Comparison of ENCODE assay signal across 38 cellular contexts in genomic region chr2:228867406-228867805, GRCh38.
"Had no signal": no experiment of that assay in that cellular context is flagged by ENCODE, and none has a peak within 500 bp of the region (broad histone marks: within the 10 kb centered on the region; RNA-seq: fewer than 3 reads in every experiment).

No MANE protein-coding gene starts in this region.

- H3K4me3 Mint-ChIP-seq: activated naive CD4-positive, alpha-beta T cell treated with anti-CD3 and anti-CD28 coated beads for 36 hours; activated naive CD4-positive, alpha-beta T cell treated with anti-CD3 and anti-CD28 coated beads, Interleukin-2, amount 10 ng/mL, durations not matched to agents 7 days and 5 days; activated naive CD4-positive, alpha-beta T cell treated with anti-CD3 and anti-CD28 coated beads, Interleukin-2, amount 50 U/mL, for 24 hours; activated naive CD8-positive, alpha-beta T cell; activated naive CD8-positive, alpha-beta T cell treated with anti-CD3 and anti-CD28 coated beads for 36 hours; activated naive CD8-positive, alpha-beta T cell treated with anti-CD3 and anti-CD28 coated beads, Interleukin-2, amount 10 ng/mL, durations not matched to agents 7 days and 5 days; activated naive CD8-positive, alpha-beta T cell treated with anti-CD3 and anti-CD28 coated beads, Interleukin-2, amount 50 U/mL, for 24 hours; activated T-cell treated with anti-CD3 and anti-CD28 coated beads, Interleukin-2, amount 50 U/mL, for 24 hours; activated T-cell treated with anti-CD3 and anti-CD28 coated beads, Interleukin-2, amount 50 U/mL, for 4 hours; activated T-cell treated with anti-CD3 and anti-CD28 coated beads, Interleukin-2, amount 50 U/mL, for 72 hours; activated T-helper 1 cell treated with anti-CD3 and anti-CD28 coated beads, Interleukin-12 subunit alpha, Interleukin-12 subunit beta, Interleukin-2, Interleukin-4 antibody, amounts not matched to agents 30 ng/mL and 10 ng/mL and 1 ng/mL, durations not matched to agents 14 hours and 24 hours and 36 hours; activated T-helper 17 cell treated with anti-CD3 and anti-CD28 coated beads, Interleukin-2, amount 50 U/mL, for 72 hours; brain; central memory CD8-positive, alpha-beta T cell had no signal

- H3K9me3 ChIP-seq: adrenal gland, ascending aorta, body of pancreas, breast epithelium had no signal

- DNase-seq: activated effector memory CD4-positive, alpha-beta T cell treated with anti-CD3 and anti-CD28 coated beads, Interleukin-2, amount 50 U/mL, for 16 hours; activated effector memory CD4-positive, alpha-beta T cell treated with Interleukin-2 at 50 U/mL for 16 hours; activated gamma-delta T cell; activated gamma-delta T cell treated with Interleukin-2 at 50 U/mL for 16 hours; activated naive CD4-positive, alpha-beta T cell; activated naive CD4-positive, alpha-beta T cell treated with anti-CD3 and anti-CD28 coated beads for 36 hours; activated naive CD4-positive, alpha-beta T cell treated with anti-CD3 and anti-CD28 coated beads, Interleukin-2, amount 10 ng/mL, durations not matched to agents 7 days and 5 days; activated naive CD4-positive, alpha-beta T cell treated with anti-CD3 and anti-CD28 coated beads, Interleukin-2, amount 50 U/mL, for 16 hours; activated naive CD4-positive, alpha-beta T cell treated with Interleukin-2 at 50 U/mL for 16 hours; activated naive CD8-positive, alpha-beta T cell treated with anti-CD3 and anti-CD28 coated beads for 36 hours; activated naive CD8-positive, alpha-beta T cell treated with anti-CD3 and anti-CD28 coated beads, Interleukin-2, amount 10 ng/mL, durations not matched to agents 7 days and 5 days; activated naive CD8-positive, alpha-beta T cell treated with anti-CD3 and anti-CD28 coated beads, Interleukin-2, amount 50 U/mL, for 24 hours; activated T-cell treated with anti-CD3 and anti-CD28 coated beads for 4 hours; activated T-cell treated with anti-CD3 and anti-CD28 coated beads, Interleukin-2, amount 50 U/mL, for 1 hour; activated T-cell treated with anti-CD3 and anti-CD28 coated beads, Interleukin-2, amount 50 U/mL, for 24 hours; activated T-cell treated with anti-CD3 and anti-CD28 coated beads, Interleukin-2, amount 50 U/mL, for 4 hours; activated T-cell treated with anti-CD3 and anti-CD28 coated beads, Interleukin-2, amount 50 U/mL, for 48 hours; activated T-cell treated with anti-CD3 and anti-CD28 coated beads, Interleukin-2, amount 50 U/mL, for 72 hours; adrenal gland; amygdala; anterior cingulate cortex; aorta; body of pancreas; brain microvascular endothelial cell; caudate nucleus; central memory CD4-positive, alpha-beta T cell; cerebellar nuclear complex had no signal

- H3K27me3 ChIP-seq: adrenal gland, ascending aorta, body of pancreas, brain microvascular endothelial cell, breast epithelium, cardiac muscle cell had no signal

- H3K27ac Mint-ChIP-seq: activated naive CD4-positive, alpha-beta T cell treated with anti-CD3 and anti-CD28 coated beads for 36 hours; activated naive CD4-positive, alpha-beta T cell treated with anti-CD3 and anti-CD28 coated beads, Interleukin-2, amount 10 ng/mL, durations not matched to agents 7 days and 5 days; activated naive CD4-positive, alpha-beta T cell treated with anti-CD3 and anti-CD28 coated beads, Interleukin-2, amount 50 U/mL, for 24 hours; activated naive CD4-positive, alpha-beta T cell treated with anti-CD3 and anti-CD28 coated beads, Interleukin-2, amount 50 U/mL, for 72 hours; activated naive CD8-positive, alpha-beta T cell; activated naive CD8-positive, alpha-beta T cell treated with anti-CD3 and anti-CD28 coated beads for 36 hours; activated naive CD8-positive, alpha-beta T cell treated with anti-CD3 and anti-CD28 coated beads, Interleukin-2, amount 10 ng/mL, durations not matched to agents 7 days and 5 days; activated naive CD8-positive, alpha-beta T cell treated with anti-CD3 and anti-CD28 coated beads, Interleukin-2, amount 50 U/mL, for 24 hours; activated T-cell treated with anti-CD3 and anti-CD28 coated beads, Interleukin-2, amount 50 U/mL, for 24 hours; activated T-cell treated with anti-CD3 and anti-CD28 coated beads, Interleukin-2, amount 50 U/mL, for 72 hours; activated T-helper 1 cell treated with anti-CD3 and anti-CD28 coated beads, Interleukin-12 subunit alpha, Interleukin-12 subunit beta, Interleukin-2, Interleukin-4 antibody, amounts not matched to agents 30 ng/mL and 10 ng/mL and 1 ng/mL, durations not matched to agents 14 hours and 24 hours and 36 hours; activated T-helper 17 cell treated with anti-CD3 and anti-CD28 coated beads, Interleukin-2, amount 50 U/mL, for 72 hours; activated T-helper 2 cell treated with anti-CD3 and anti-CD28 coated beads, Interferon-gamma antibody, Interleukin-2, Interleukin-4, amounts not matched to agents 10 μg/mL and 5 μg/mL and 100 μg/mL, durations not matched to agents 14 hours and 24 hours and 36 hours; brain had no signal

- H3K27me3 Mint-ChIP-seq: activated naive CD4-positive, alpha-beta T cell treated with anti-CD3 and anti-CD28 coated beads, Interleukin-2, amount 10 ng/mL, durations not matched to agents 7 days and 5 days; activated naive CD8-positive, alpha-beta T cell treated with anti-CD3 and anti-CD28 coated beads for 36 hours; activated naive CD8-positive, alpha-beta T cell treated with anti-CD3 and anti-CD28 coated beads, Interleukin-2, amount 10 ng/mL, durations not matched to agents 7 days and 5 days; activated naive CD8-positive, alpha-beta T cell treated with anti-CD3 and anti-CD28 coated beads, Interleukin-2, amount 50 U/mL, for 24 hours; activated T-cell treated with anti-CD3 and anti-CD28 coated beads, Interleukin-2, amount 50 U/mL, for 24 hours; activated T-helper 17 cell treated with anti-CD3 and anti-CD28 coated beads, Interleukin-2, amount 50 U/mL, for 72 hours; central memory CD8-positive, alpha-beta T cell had no signal

- H3K4me3 ChIP-seq: adrenal gland, ascending aorta, body of pancreas, breast epithelium, cardiac muscle cell had no signal

- ATAC-seq: activated naive CD4-positive, alpha-beta T cell treated with anti-CD3 and anti-CD28 coated beads, Interleukin-2, amount 50 U/mL, for 72 hours; activated naive CD8-positive, alpha-beta T cell treated with anti-CD3 and anti-CD28 coated beads, Interleukin-2, amount 50 U/mL, for 24 hours; activated T-cell treated with anti-CD3 and anti-CD28 coated beads, Interleukin-2, amount 50 U/mL, for 4 hours; activated T-cell treated with anti-CD3 and anti-CD28 coated beads, Interleukin-2, amount 50 U/mL, for 72 hours; activated T-helper 17 cell treated with anti-CD3 and anti-CD28 coated beads, Interleukin-2, amount 50 U/mL, for 72 hours; body of pancreas had no signal

- H3K4me1 Mint-ChIP-seq: activated naive CD4-positive, alpha-beta T cell treated with anti-CD3 and anti-CD28 coated beads, Interleukin-2, amount 10 ng/mL, durations not matched to agents 7 days and 5 days; activated naive CD4-positive, alpha-beta T cell treated with anti-CD3 and anti-CD28 coated beads, Interleukin-2, amount 50 U/mL, for 24 hours; activated naive CD8-positive, alpha-beta T cell treated with anti-CD3 and anti-CD28 coated beads for 36 hours; activated naive CD8-positive, alpha-beta T cell treated with anti-CD3 and anti-CD28 coated beads, Interleukin-2, amount 10 ng/mL, durations not matched to agents 7 days and 5 days; activated naive CD8-positive, alpha-beta T cell treated with anti-CD3 and anti-CD28 coated beads, Interleukin-2, amount 50 U/mL, for 24 hours; activated T-helper 17 cell treated with anti-CD3 and anti-CD28 coated beads, Interleukin-2, amount 50 U/mL, for 72 hours; brain; central memory CD8-positive, alpha-beta T cell had no signal

- H3K27ac ChIP-seq: adrenal gland, ascending aorta, body of pancreas, brain microvascular endothelial cell, breast epithelium, cardiac muscle cell had no signal

- H3K36me3 Mint-ChIP-seq: activated naive CD4-positive, alpha-beta T cell treated with anti-CD3 and anti-CD28 coated beads, Interleukin-2, amount 10 ng/mL, durations not matched to agents 7 days and 5 days; activated naive CD4-positive, alpha-beta T cell treated with anti-CD3 and anti-CD28 coated beads, Interleukin-2, amount 50 U/mL, for 24 hours; activated naive CD4-positive, alpha-beta T cell treated with anti-CD3 and anti-CD28 coated beads, Interleukin-2, amount 50 U/mL, for 72 hours; activated naive CD8-positive, alpha-beta T cell; activated naive CD8-positive, alpha-beta T cell treated with anti-CD3 and anti-CD28 coated beads for 36 hours; activated naive CD8-positive, alpha-beta T cell treated with anti-CD3 and anti-CD28 coated beads, Interleukin-2, amount 10 ng/mL, durations not matched to agents 7 days and 5 days; brain had no signal

- H3K36me3 ChIP-seq: adrenal gland, ascending aorta, brain microvascular endothelial cell, breast epithelium, cardiac muscle cell had no signal

- H3K4me1 ChIP-seq: adrenal gland, ascending aorta, body of pancreas, breast epithelium had no signal
